In genomic region chr11:1234771-1235614, GRCh38 we compare ENCODE assay signal across 25 cellular contexts. TPM values are rescaled to one million over a fixed set of nuclear protein-coding genes. Genes with fewer than 3 reads are reported as not detected.
DNase-seq lines count a peak whose midpoint lies in the region; ATAC-seq and TF ChIP-seq lines count a peak whose summit lies in the region.
"Had no signal": no experiment of that assay in that cellular context is flagged by ENCODE, and none has a peak within 500 bp of the region (broad histone marks: within the 10 kb centered on the region; RNA-seq: fewer than 3 reads in every experiment).

No MANE protein-coding gene starts in this region.

- no peak overlapping the region for H4K8ac ChIP-seq in neuronal stem cell (ENCODE audit: low read depth, low read length)

- no peak overlapping the region for H2BK5ac ChIP-seq in neuronal stem cell (ENCODE audit: low read length)

- no peak overlapping the region for H2BK15ac ChIP-seq in neuronal stem cell (ENCODE audit: low read length)

- DNase-seq in 8988T, result peak; percentile 55
- peak; percentile 72 for DNase-seq in H7
- DNase-seq in left cardiac atrium, result peak; percentile 19
- DNase-seq in neuronal stem cell (ENCODE audit: low spot score), result no peak
- DNase-seq in erythroblast (lab: John Stamatoyannopoulos, UW), result no peak
- no peak for DNase-seq in occipital lobe (lab: John Stamatoyannopoulos, UW)
- DNase-seq in A172 (ENCODE audit: low spot score), result no peak
- DNase-seq: activated CD4-positive, alpha-beta memory T cell treated with anti-CD3 and anti-CD28 coated beads, Interleukin-2, amount 10 ng/mL, durations not matched to agents 7 days and 5 days; activated naive CD4-positive, alpha-beta T cell; amygdala; DMS153; KBM-7; NCI-H1694; NCI-H774; nucleus accumbens; PC-3; SJCRH30; T-helper 2 cell had no signal

- H2AK5ac ChIP-seq in neuronal stem cell (ENCODE audit: low read depth, low read length), result peak overlapping the region; percentile 86

- no peak overlapping the region for H3K4ac ChIP-seq in neuronal stem cell (ENCODE audit: low read length)

- H3K23ac ChIP-seq in neuronal stem cell (ENCODE audit: low read depth, low read length, poor library complexity), result peak overlapping the region; percentile 73

- peak overlapping the region; percentile 10 for H2AFZ ChIP-seq in neuronal stem cell (ENCODE audit: low read length)

- H2BK12ac ChIP-seq in neuronal stem cell (ENCODE audit: low read length), result peak overlapping the region; percentile 22

- peak overlapping the region; percentile 71 for H3K18ac ChIP-seq in neuronal stem cell (ENCODE audit: low read length)

- H2BK120ac ChIP-seq in neuronal stem cell (ENCODE audit: low read depth, low read length), result no peak overlapping the region

- no peaks in the 10 kb centered on the region for H3K27me3 ChIP-seq in H7 (ENCODE audit: control insufficient read depth, insufficient read depth, low read length)
- peaks cover 0 to 10% (median 0%) of the 10 kb centered on the region in 3 experiments for H3K27me3 ChIP-seq in neuronal stem cell (ENCODE audit: control insufficient read depth in 3 of 3, insufficient read depth in 3 of 3, low read depth in 1 of 3, low read length in 3 of 3)
- H3K27me3 ChIP-seq: dorsolateral prefrontal cortex had no signal

- H3K9me3 ChIP-seq in neuronal stem cell (replicated peaks in 1 of 2; ENCODE audit: control insufficient read depth in 2 of 2, insufficient read depth in 1 of 2, low read depth in 1 of 2, low read length in 2 of 2), result no peaks in the 10 kb centered on the region
- H3K9me3 ChIP-seq: SJCRH30 had no signal

- WGBS in neuronal stem cell (ENCODE audit: extremely low coverage in 2 of 2, insufficient read length in 2 of 2, insufficient replicate concordance in 1 of 2), 2 donors, result no CpG with 5 or more reads among the region's 36 CpGs

- H3K36me3 ChIP-seq in H7 (replicated peaks; ENCODE audit: control insufficient read depth, insufficient read depth, low read length) (no peaks in the 10 kb centered on the region), neuronal stem cell (replicated peaks in 1 of 2; ENCODE audit: control insufficient read depth in 2 of 2, insufficient read depth in 2 of 2, low read length in 2 of 2) (no peaks in the 10 kb centered on the region)
- H3K36me3 ChIP-seq: SJCRH30 had no signal

- no peaks in the 10 kb centered on the region for H3K79me1 ChIP-seq in neuronal stem cell (ENCODE audit: low read depth, low read length)

- peak overlapping the region; percentile 47 for H3K14ac ChIP-seq in neuronal stem cell (ENCODE audit: low read length)

- ATAC-seq in left cardiac atrium, result no peak
- ATAC-seq: esophagus mucosa, PC-3 had no signal

- H3K9ac ChIP-seq in neuronal stem cell (ENCODE audit: low read depth, low read length, poor library complexity), result no peak overlapping the region

- no peak overlapping the region for H3K4me2 ChIP-seq in neuronal stem cell (ENCODE audit: insufficient read depth, low read length, poor library complexity, severe bottlenecking)

- intact Hi-C loops in left cardiac atrium (cut with DNase I), result no loop called here

- H3K4me1 ChIP-seq in neuronal stem cell (ENCODE audit: control insufficient read depth in 2 of 2, insufficient read depth in 1 of 2, low read depth in 1 of 2, low read length in 2 of 2), result no peaks in the 10 kb centered on the region
- H3K4me1 ChIP-seq: SJCRH30 had no signal

- TF ChIP-seq POLR2A in erythroblast (IDR thresholded peaks at IDR 0.05; ENCODE audit: low read length), result no peak

- no peak overlapping the region for H3K27ac ChIP-seq in neuronal stem cell (replicated peaks; ENCODE audit: low read length)
- H3K27ac ChIP-seq: dorsolateral prefrontal cortex, SJCRH30, VCaP had no signal

- H4K91ac ChIP-seq in neuronal stem cell (ENCODE audit: low read depth, low read length, poor library complexity), result no peak overlapping the region

- H3K4me3 ChIP-seq in H7 (ENCODE audit: insufficient read depth, low read depth, low read length), result no peak overlapping the region
- H3K4me3 ChIP-seq in neuronal stem cell (ENCODE audit: low read length in 2 of 2), result no peak overlapping the region
- H3K4me3 ChIP-seq: dorsolateral prefrontal cortex, SJCRH30 had no signal

RNA-seq across cellular contexts. Expression of gene MUC5B, which starts 12.1 kb away (rescaled TPM):
- under 0.01 and 0.07 TPM in 2 replicates for total RNA-seq in H7 (2014; rRNA removed; shearing (Covaris generic))
- total RNA-seq in left cardiac atrium (not detected), occipital lobe (not detected)
- 0.01 TPM for polyA plus RNA-seq in neuronal stem cell (2013, experiment 1 of 2)
- under 0.01 TPM for polyA plus RNA-seq in neuronal stem cell (2013, experiment 2 of 2)
- total RNA-seq in A172 (2014; rRNA removed; shearing (Covaris generic)), result not detected in 2 replicates
- total RNA-seq: activated CD4-positive, alpha-beta memory T cell treated with anti-CD3 and anti-CD28 coated beads, Interleukin-2, amount 10 ng/mL, durations not matched to agents 7 days and 5 days; CD4-positive, alpha-beta memory T cell; frontal cortex; H4; SJCRH30; temporal lobe had no signal
- polyA plus RNA-seq: CD4-positive, alpha-beta memory T cell had no signal

Comparison
In these comparisons a context has a peak if more than half of its experiments do, and no peak if none do; other contexts are left out.
1. DNase-seq: peak in 8988T (single experiment), H7 (single experiment) and left cardiac atrium (single experiment); none in neuronal stem cell (single experiment), erythroblast (0 of 2), occipital lobe (single experiment) and A172 (single experiment).